ENCODE assay signal across 6 cellular contexts in genomic region chr6:33428891-33429744, GRCh38. TPM values are rescaled to one million over a fixed set of nuclear protein-coding genes. Genes with fewer than 3 reads are reported as not detected.
A peak's percentile ranks its signal among the peaks of the same experiment; 100 is the strongest.
DNase-seq lines count a peak whose midpoint lies in the region; ATAC-seq and TF ChIP-seq lines count a peak whose summit lies in the region.

No MANE protein-coding gene starts in this region.

- peak overlapping the region in 1 of 2 experiments; percentile 66; a peak in 1 of 4 replicates for H3K4me3 ChIP-seq in SK-N-SH (ENCODE audit: low read depth in 2 of 2, low read length in 1 of 2)

- no peak for TF ChIP-seq RAD21 in SK-N-SH (IDR thresholded peaks at IDR 0.05; ENCODE audit: low read length)

- H3K9me3 ChIP-seq in SK-N-SH, result no peaks in the 10 kb centered on the region

- peaks cover 71 to 87% of the 10 kb centered on the region in 2 donors for H3K4me1 Mint-ChIP-seq in effector memory CD8-positive, alpha-beta T cell (ENCODE audit: low read depth in 2 of 2)
- peaks cover 79 to 91% of the 10 kb centered on the region in 2 donors for H3K4me1 Mint-ChIP-seq in stimulated activated naive B cell treated with anti-CD40 and anti-IgM and Interleukin-4, amounts not matched to agents 10 μg/mL and 1 μg/mL and 100 μg/mL, for 72 hours

- no peak overlapping the region for H3K9ac ChIP-seq in SK-N-SH

- H3F3A ChIP-seq in SK-N-SH (replicated peaks; ENCODE audit: insufficient read depth), result peaks cover 23% of the 10 kb centered on the region

- ATAC-seq in SK-N-SH treated with all-trans-retinoic acid at 6 μM for 48 hours, result no peak
- ATAC-seq in effector memory CD8-positive, alpha-beta T cell (replicated peaks), result no peak
- ATAC-seq in stimulated activated naive B cell treated with anti-CD40 and anti-IgM and Interleukin-4, amounts not matched to agents 10 μg/mL and 1 μg/mL and 100 μg/mL, for 72 hours (replicated peaks), result no peak

- H3K9me3 Mint-ChIP-seq in effector memory CD8-positive, alpha-beta T cell, result no peaks in the 10 kb centered on the region
- H3K9me3 Mint-ChIP-seq in stimulated activated naive B cell treated with anti-CD40 and anti-IgM and Interleukin-4, amounts not matched to agents 10 μg/mL and 1 μg/mL and 100 μg/mL, for 72 hours, result no peaks in the 10 kb centered on the region

- H3K4me1 ChIP-seq in SK-N-SH (ENCODE audit: control insufficient read depth in 1 of 2, insufficient read depth in 2 of 2, low read depth in 1 of 2, low read length in 1 of 2), result peaks cover 25 to 53% of the 10 kb centered on the region in 2 experiments

- no peaks in the 10 kb centered on the region for H3K27me3 ChIP-seq in SK-N-SH (ENCODE audit: insufficient read depth)

- H3K9me2 ChIP-seq in SK-N-SH, result no peaks in the 10 kb centered on the region

- H3K27me3 Mint-ChIP-seq in effector memory CD8-positive, alpha-beta T cell, result no peaks in the 10 kb centered on the region
- no peaks in the 10 kb centered on the region for H3K27me3 Mint-ChIP-seq in stimulated activated naive B cell treated with anti-CD40 and anti-IgM and Interleukin-4, amounts not matched to agents 10 μg/mL and 1 μg/mL and 100 μg/mL, for 72 hours

- H2AFZ ChIP-seq in SK-N-SH (ENCODE audit: low read depth), result no peak overlapping the region

- DNase-seq in SK-N-SH (no peak), SW 1271 (lab: John Stamatoyannopoulos, UW) (no peak), NCI-H1930 (lab: John Stamatoyannopoulos, UW) (no peak)
- no peak for DNase-seq in effector memory CD8-positive, alpha-beta T cell
- DNase-seq in stimulated activated naive B cell treated with anti-CD40 and anti-IgM and Interleukin-4, amounts not matched to agents 10 μg/mL and 1 μg/mL and 100 μg/mL, for 72 hours, result no peak

- H4K20me1 ChIP-seq in SK-N-SH (ENCODE audit: insufficient read depth), result no peaks in the 10 kb centered on the region; the same call in 1 of the 2 replicates

- TF ChIP-seq EP300 in SK-N-SH (IDR thresholded peaks at IDR 0.05; ENCODE audit: borderline replicate concordance in 1 of 2, low read depth in 1 of 2, low read length in 1 of 2), result no peak

- WGBS in SK-N-SH (ENCODE audit: low lambda C conversion rate), result 94% methylated on average over 4 of the region's 4 CpGs

- peak overlapping the region; percentile 84 for H3K4me2 ChIP-seq in SK-N-SH

- no peak for TF ChIP-seq CTCF in SK-N-SH (IDR thresholded peaks at IDR 0.05)

- H3K79me2 ChIP-seq in SK-N-SH (ENCODE audit: insufficient read depth), result peaks cover 33% of the 10 kb centered on the region

- CTCF ChIA-PET in SK-N-SH (lab: Yijun Ruan, JAX), result interaction anchor here (0.8 to 1.6 kb wide), 4 partner anchors 10 to 54 kb away, joined by 4 to 12 read pairs (median 5); partner anchors contain the start of genes CUTA and SYNGAP1

- peak overlapping the region; percentile 95 to 100 for H3K27ac Mint-ChIP-seq in effector memory CD8-positive, alpha-beta T cell
- H3K27ac Mint-ChIP-seq in stimulated activated naive B cell treated with anti-CD40 and anti-IgM and Interleukin-4, amounts not matched to agents 10 μg/mL and 1 μg/mL and 100 μg/mL, for 72 hours, result peak overlapping the region; percentile 89

- H3K36me3 ChIP-seq in SK-N-SH (replicated peaks in 1 of 2; ENCODE audit: control insufficient read depth in 1 of 2, insufficient read depth in 2 of 2, low read length in 1 of 2), result no peaks in the 10 kb centered on the region

- H3K4me3 Mint-ChIP-seq in effector memory CD8-positive, alpha-beta T cell, result peak overlapping the region; percentile 98 to 99
- H3K4me3 Mint-ChIP-seq in stimulated activated naive B cell treated with anti-CD40 and anti-IgM and Interleukin-4, amounts not matched to agents 10 μg/mL and 1 μg/mL and 100 μg/mL, for 72 hours, result peak overlapping the region; percentile 80 to 83

- peaks cover 51% of the 10 kb centered on the region for H3K36me3 Mint-ChIP-seq in effector memory CD8-positive, alpha-beta T cell (ENCODE audit: insufficient read depth)
- H3K36me3 Mint-ChIP-seq in stimulated activated naive B cell treated with anti-CD40 and anti-IgM and Interleukin-4, amounts not matched to agents 10 μg/mL and 1 μg/mL and 100 μg/mL, for 72 hours, result peaks cover 8 to 11% of the 10 kb centered on the region in 2 donors

- POLR2A ChIA-PET in SK-N-SH (lab: Yijun Ruan, JAX), result no interaction called here

- H3K27ac ChIP-seq in SK-N-SH (ENCODE audit: low read depth in 2 of 2, low read length in 1 of 2), result peak overlapping the region; percentile 9 to 26; a peak in 2 of 4 replicates

TF ChIP-seq in SK-N-SH, 30 proteins besides CTCF, POLR2A, EP300 and RAD21 (continues in another document):
- TF ChIP-seq GATA2 (CRISPR knock-in tag; IDR thresholded peaks at IDR 0.05) (no peak), PBX3 (IDR thresholded peaks at IDR 0.05) (no peak)

TF ChIP-seq in SK-N-SH treated with all-trans-retinoic acid at 6 μM for 48 hours, 23 proteins besides CTCF, POLR2A, EP300 and RAD21:
- no peak for TF ChIP-seq PPARA (CRISPR knock-in tag; IDR thresholded peaks at IDR 0.05; ENCODE audit: borderline replicate concordance)
- no peak for TF ChIP-seq ZNF8 (CRISPR knock-in tag; IDR thresholded peaks at IDR 0.05)
- no peak for TF ChIP-seq ZFP3 (CRISPR knock-in tag; IDR thresholded peaks at IDR 0.05)
- no peak for TF ChIP-seq CSRNP3 (CRISPR knock-in tag; IDR thresholded peaks at IDR 0.05)
- TF ChIP-seq TOX (CRISPR knock-in tag; IDR thresholded peaks at IDR 0.05; ENCODE audit: borderline replicate concordance), result no peak
- no peak for TF ChIP-seq ZNF565 (CRISPR knock-in tag; conservative IDR thresholded peaks at IDR 0.05; ENCODE audit: low read depth)
- TF ChIP-seq RARB (CRISPR knock-in tag; IDR thresholded peaks at IDR 0.05), result no peak
- TF ChIP-seq ZFP30 (CRISPR knock-in tag; IDR thresholded peaks at IDR 0.05), result no peak
- TF ChIP-seq ISL1 (CRISPR knock-in tag; IDR thresholded peaks at IDR 0.05), result no peak
- no peak for TF ChIP-seq OSR1 (CRISPR knock-in tag; IDR thresholded peaks at IDR 0.05)

RNA-seq across cellular contexts. Expression of gene SYNGAP1, which starts 9.3 kb away (rescaled TPM):
- 5.9 and 8.8 TPM in 2 replicates for polyA plus RNA-seq in SK-N-SH (2012; rRNA removed)
- polyA plus RNA-seq in SK-N-SH (2012; cell fraction: cytosol; rRNA removed), result 3.2 and 3.9 TPM in 2 replicates
- polyA plus RNA-seq in SK-N-SH (2012; cell fraction: nucleus; rRNA removed), result 38.1 and 40.3 TPM in 2 replicates

RNA-seq across cellular contexts. Expression of gene CUTA, which starts 11.2 kb away (rescaled TPM):
- 349 and 444 TPM in 2 replicates for polyA plus RNA-seq in SK-N-SH (2012; rRNA removed)
- polyA plus RNA-seq in SK-N-SH (2012; cell fraction: cytosol; rRNA removed), result 337 and 359 TPM in 2 replicates
- 318 and 652 TPM in 2 replicates for polyA plus RNA-seq in SK-N-SH (2012; cell fraction: nucleus; rRNA removed)

RNA-seq across cellular contexts. Expression of gene PHF1, which starts 18.3 kb away (rescaled TPM):
- 48.7 and 59.0 TPM in 2 replicates for polyA plus RNA-seq in SK-N-SH (2012; rRNA removed)
- 17.7 and 25.5 TPM in 2 replicates for polyA plus RNA-seq in SK-N-SH (2012; cell fraction: cytosol; rRNA removed)
- 250 and 323 TPM in 2 replicates for polyA plus RNA-seq in SK-N-SH (2012; cell fraction: nucleus; rRNA removed)

RNA-seq across cellular contexts. Expression of gene ZBTB9, which starts 25.3 kb away (rescaled TPM):
- polyA plus RNA-seq in SK-N-SH (2012; rRNA removed), result 5.7 and 5.9 TPM in 2 replicates
- 4.4 and 5.3 TPM in 2 replicates for polyA plus RNA-seq in SK-N-SH (2012; cell fraction: cytosol; rRNA removed)
- polyA plus RNA-seq in SK-N-SH (2012; cell fraction: nucleus; rRNA removed), result 17.4 and 20.9 TPM in 2 replicates

RNA-seq across cellular contexts. Expression of gene KIFC1, which starts 37.5 kb away (rescaled TPM):
- 29.6 and 35.9 TPM in 2 replicates for polyA plus RNA-seq in SK-N-SH (2012; rRNA removed)
- 13.6 and 23.2 TPM in 2 replicates for polyA plus RNA-seq in SK-N-SH (2012; cell fraction: cytosol; rRNA removed)
- polyA plus RNA-seq in SK-N-SH (2012; cell fraction: nucleus; rRNA removed), result 40.0 and 48.8 TPM in 2 replicates
